In the genomic region with DNA sequence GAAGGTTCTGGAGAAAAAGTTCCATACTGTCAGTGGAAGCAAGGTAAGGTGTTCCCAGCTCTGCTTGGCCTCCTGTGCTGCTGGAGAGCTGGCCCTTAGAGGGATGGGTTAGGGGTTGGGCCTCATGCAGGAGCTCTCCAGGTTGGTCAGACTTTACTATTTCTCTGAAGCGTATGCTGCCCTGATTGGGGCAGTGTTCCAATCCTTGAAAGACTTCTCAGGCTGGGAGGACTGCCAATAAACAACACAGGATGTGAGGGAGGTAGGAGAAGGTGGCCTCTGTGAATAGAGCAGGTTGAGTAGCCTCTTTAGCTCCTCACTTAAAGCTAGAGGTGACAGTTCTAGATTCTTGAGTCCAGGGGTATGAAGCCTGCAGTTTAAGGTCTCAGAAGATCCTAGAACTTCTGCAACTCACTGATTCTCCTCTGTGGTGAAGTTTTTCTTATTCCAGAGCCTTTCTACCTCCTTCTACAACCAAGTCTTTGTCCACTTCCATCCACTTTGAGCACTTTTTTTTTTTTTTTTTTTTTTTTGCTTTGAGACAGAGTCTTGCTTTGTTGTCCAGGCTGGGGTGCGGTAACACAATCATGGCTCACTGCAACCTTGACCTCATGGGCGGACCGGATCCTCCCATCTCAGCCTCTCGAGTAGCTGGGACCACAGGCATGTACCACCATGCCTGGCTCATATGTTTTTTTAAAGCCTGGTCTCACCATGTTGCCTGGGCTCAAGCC, we compare ENCODE assay signal across 9 cellular contexts. TPM values are rescaled to one million over a fixed set of nuclear protein-coding genes. Genes with fewer than 3 reads are reported as not detected.
DNase-seq lines count a peak whose midpoint lies in the region; ATAC-seq and TF ChIP-seq lines count a peak whose summit lies in the region.
"Had no signal": no experiment of that assay in that cellular context is flagged by ENCODE, and none has a peak within 500 bp of the region (broad histone marks: within the 10 kb centered on the region; RNA-seq: fewer than 3 reads in every experiment).

No MANE protein-coding gene starts in this region.

- H3K36me3 Mint-ChIP-seq in central memory CD8-positive, alpha-beta T cell (ENCODE audit: insufficient read depth), result peaks cover 70% of the 10 kb centered on the region
- H3K36me3 Mint-ChIP-seq in naive B cell, result peaks cover 12 to 29% of the 10 kb centered on the region in 2 donors

- H3K27ac ChIP-seq in BLaER1, result no peak overlapping the region

- H3K4me3 Mint-ChIP-seq in central memory CD8-positive, alpha-beta T cell, result peak overlapping the region; percentile 32
- H3K4me3 Mint-ChIP-seq in naive B cell, result peak overlapping the region in 5 of 8 donors; percentile 32 to 91 (median 44)

- no peaks in the 10 kb centered on the region for H3K9me3 ChIP-seq in BLaER1

- TF ChIP-seq POLR2A in NB4 (IDR thresholded peaks at IDR 0.05; ENCODE audit: extremely low read depth, insufficient read length), result no peak

- peak overlapping the region; percentile 98; the same call in 1 of the 2 replicates for H3K9ac ChIP-seq in BLaER1

- DNase-seq in NB4 (ENCODE audit: low read depth) (no peak), naive B cell (no peak), NCI-H1436 (lab: John Stamatoyannopoulos, UW) (no peak)
- no peak for DNase-seq in central memory CD8-positive, alpha-beta T cell (ENCODE audit: low spot score in 2 of 2)
- DNase-seq: SIG-M5 had no signal

- H3K4me1 ChIP-seq in BLaER1, result peaks cover 25% of the 10 kb centered on the region

- H4K20me1 ChIP-seq in BLaER1, result peaks cover 78% of the 10 kb centered on the region

- H3K27me3 ChIP-seq in BLaER1, result no peaks in the 10 kb centered on the region

- peak overlapping the region; percentile 92 for H3K4me2 ChIP-seq in BLaER1

- peak overlapping the region; percentile 76 for H3K27ac Mint-ChIP-seq in central memory CD8-positive, alpha-beta T cell (ENCODE audit: low read depth)
- H3K27ac Mint-ChIP-seq in naive B cell, result peak overlapping the region in 4 of 6 donors; percentile 59 to 90 (median 80)

- peak overlapping the region; percentile 88; the same call in 1 of the 2 replicates for H3K4me3 ChIP-seq in BLaER1
- peak overlapping the region; percentile 91 for H3K4me3 ChIP-seq in NB4 (ENCODE audit: low read depth, low read length)

- H3K9me3 Mint-ChIP-seq in central memory CD8-positive, alpha-beta T cell, result no peaks in the 10 kb centered on the region
- peaks cover 0 to 3% (median 0%) of the 10 kb centered on the region in 7 donors for H3K9me3 Mint-ChIP-seq in naive B cell

- TF ChIP-seq CTCF in NB4 (IDR thresholded peaks at IDR 0.05; ENCODE audit: low read depth, low read length), result no peak

- H3K4me1 Mint-ChIP-seq in central memory CD8-positive, alpha-beta T cell, result peaks cover 41% of the 10 kb centered on the region
- H3K4me1 Mint-ChIP-seq in naive B cell, result peaks cover 17 to 47% (median 27%) of the 10 kb centered on the region in 3 donors

- no peak for ATAC-seq in central memory CD8-positive, alpha-beta T cell (replicated peaks; ENCODE audit: extremely low read depth, poor library complexity, severe bottlenecking)
- ATAC-seq in naive B cell (ENCODE audit: low read depth in 2 of 2) (no peak), HG02610 (IDR thresholded peaks at IDR 0.05; ENCODE audit: unreplicated experiment) (no peak), GM21528 (IDR thresholded peaks at IDR 0.05; ENCODE audit: low FRiP score, unreplicated experiment) (no peak), HG03135 (IDR thresholded peaks at IDR 0.05; ENCODE audit: unreplicated experiment) (no peak)

- H3K27me3 Mint-ChIP-seq in central memory CD8-positive, alpha-beta T cell, result no peaks in the 10 kb centered on the region
- H3K27me3 Mint-ChIP-seq in naive B cell, result peaks cover 0 to 5% (median 0%) of the 10 kb centered on the region in 3 donors

- peaks cover 71% of the 10 kb centered on the region for H3K36me3 ChIP-seq in BLaER1

RNA-seq across cellular contexts. Expression of a gene that starts 3.0 kb away (rescaled TPM):
- 10 to 100 TPM; 33.3 to 65.8 (median 51.7) TPM for polyA plus RNA-seq in naive B cell (ENCODE audit: low read depth in 6 of 6)

RNA-seq across cellular contexts. Expression of a gene that starts 20.2 kb away (rescaled TPM):
- polyA plus RNA-seq in naive B cell (ENCODE audit: low read depth in 6 of 6), result not detected

RNA-seq across cellular contexts. Expression of a gene that starts 25.3 kb away (rescaled TPM):
- polyA plus RNA-seq in naive B cell (ENCODE audit: low read depth in 6 of 6), result 10 to 100 TPM; 42.4 to 72.9 (median 53.3) TPM

RNA-seq across cellular contexts. Expression of a gene that starts 53.7 kb away (rescaled TPM):
- 100 to 1,000 TPM; 212 to 320 (median 229) TPM for polyA plus RNA-seq in naive B cell (ENCODE audit: low read depth in 6 of 6)
